1 cellular context compared by ENCODE assay signal in the genomic region with DNA sequence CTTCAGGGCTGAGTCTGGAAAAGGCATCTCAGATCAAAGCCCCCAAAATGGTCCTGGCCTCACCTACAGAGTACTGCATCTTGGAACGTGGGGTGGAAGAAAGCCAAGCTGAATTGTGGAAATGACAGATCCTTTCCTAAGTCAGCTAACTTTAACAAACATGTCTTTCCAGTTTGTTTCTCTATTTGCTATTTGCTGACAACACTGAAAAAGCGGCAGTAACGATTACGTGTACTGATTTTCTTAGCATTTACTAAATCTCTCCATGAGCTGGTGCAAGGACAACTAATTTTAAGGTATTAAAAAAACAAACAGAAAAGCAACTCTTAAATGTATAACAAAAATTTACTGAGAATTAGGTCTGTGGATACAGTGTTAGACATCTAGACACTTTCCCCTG.
TF ChIP-seq lines count a peak whose summit lies in the region.

No MANE protein-coding gene starts in this region.

TF ChIP-seq in GM23338, 12 proteins besides CTCF, POLR2A, EP300 and RAD21 (continued from another document):
- TF ChIP-seq, protein P1, sequence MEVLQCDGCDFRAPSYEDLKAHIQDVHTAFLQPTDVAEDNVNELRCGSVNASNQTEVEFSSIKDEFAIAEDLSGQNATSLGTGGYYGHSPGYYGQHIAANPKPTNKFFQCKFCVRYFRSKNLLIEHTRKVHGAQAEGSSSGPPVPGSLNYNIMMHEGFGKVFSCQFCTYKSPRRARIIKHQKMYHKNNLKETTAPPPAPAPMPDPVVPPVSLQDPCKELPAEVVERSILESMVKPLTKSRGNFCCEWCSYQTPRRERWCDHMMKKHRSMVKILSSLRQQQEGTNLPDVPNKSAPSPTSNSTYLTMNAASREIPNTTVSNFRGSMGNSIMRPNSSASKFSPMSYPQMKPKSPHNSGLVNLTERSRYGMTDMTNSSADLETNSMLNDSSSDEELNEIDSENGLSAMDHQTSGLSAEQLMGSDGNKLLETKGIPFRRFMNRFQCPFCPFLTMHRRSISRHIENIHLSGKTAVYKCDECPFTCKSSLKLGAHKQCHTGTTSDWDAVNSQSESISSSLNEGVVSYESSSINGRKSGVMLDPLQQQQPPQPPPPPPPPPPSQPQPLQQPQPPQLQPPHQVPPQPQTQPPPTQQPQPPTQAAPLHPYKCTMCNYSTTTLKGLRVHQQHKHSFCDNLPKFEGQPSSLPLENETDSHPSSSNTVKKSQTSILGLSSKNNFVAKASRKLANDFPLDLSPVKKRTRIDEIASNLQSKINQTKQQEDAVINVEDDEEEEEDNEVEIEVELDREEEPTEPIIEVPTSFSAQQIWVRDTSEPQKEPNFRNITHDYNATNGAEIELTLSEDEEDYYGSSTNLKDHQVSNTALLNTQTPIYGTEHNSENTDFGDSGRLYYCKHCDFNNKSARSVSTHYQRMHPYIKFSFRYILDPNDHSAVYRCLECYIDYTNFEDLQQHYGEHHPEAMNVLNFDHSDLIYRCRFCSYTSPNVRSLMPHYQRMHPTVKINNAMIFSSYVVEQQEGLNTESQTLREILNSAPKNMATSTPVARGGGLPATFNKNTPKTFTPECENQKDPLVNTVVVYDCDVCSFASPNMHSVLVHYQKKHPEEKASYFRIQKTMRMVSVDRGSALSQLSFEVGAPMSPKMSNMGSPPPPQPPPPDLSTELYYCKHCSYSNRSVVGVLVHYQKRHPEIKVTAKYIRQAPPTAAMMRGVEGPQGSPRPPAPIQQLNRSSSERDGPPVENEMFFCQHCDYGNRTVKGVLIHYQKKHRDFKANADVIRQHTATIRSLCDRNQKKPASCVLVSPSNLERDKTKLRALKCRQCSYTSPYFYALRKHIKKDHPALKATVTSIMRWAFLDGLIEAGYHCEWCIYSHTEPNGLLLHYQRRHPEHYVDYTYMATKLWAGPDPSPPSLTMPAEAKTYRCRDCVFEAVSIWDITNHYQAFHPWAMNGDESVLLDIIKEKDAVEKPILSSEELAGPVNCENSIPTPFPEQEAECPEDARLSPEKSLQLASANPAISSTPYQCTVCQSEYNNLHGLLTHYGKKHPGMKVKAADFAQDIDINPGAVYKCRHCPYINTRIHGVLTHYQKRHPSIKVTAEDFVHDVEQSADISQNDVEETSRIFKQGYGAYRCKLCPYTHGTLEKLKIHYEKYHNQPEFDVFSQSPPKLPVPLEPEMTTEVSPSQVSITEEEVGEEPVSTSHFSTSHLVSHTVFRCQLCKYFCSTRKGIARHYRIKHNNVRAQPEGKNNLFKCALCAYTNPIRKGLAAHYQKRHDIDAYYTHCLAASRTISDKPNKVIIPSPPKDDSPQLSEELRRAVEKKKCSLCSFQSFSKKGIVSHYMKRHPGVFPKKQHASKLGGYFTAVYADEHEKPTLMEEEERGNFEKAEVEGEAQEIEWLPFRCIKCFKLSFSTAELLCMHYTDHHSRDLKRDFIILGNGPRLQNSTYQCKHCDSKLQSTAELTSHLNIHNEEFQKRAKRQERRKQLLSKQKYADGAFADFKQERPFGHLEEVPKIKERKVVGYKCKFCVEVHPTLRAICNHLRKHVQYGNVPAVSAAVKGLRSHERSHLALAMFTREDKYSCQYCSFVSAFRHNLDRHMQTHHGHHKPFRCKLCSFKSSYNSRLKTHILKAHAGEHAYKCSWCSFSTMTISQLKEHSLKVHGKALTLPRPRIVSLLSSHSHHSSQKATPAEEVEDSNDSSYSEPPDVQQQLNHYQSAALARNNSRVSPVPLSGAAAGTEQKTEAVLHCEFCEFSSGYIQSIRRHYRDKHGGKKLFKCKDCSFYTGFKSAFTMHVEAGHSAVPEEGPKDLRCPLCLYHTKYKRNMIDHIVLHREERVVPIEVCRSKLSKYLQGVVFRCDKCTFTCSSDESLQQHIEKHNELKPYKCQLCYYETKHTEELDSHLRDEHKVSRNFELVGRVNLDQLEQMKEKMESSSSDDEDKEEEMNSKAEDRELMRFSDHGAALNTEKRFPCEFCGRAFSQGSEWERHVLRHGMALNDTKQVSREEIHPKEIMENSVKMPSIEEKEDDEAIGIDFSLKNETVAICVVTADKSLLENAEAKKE (CRISPR knock-in tag; IDR thresholded peaks at IDR 0.05): no peak
- TF ChIP-seq EZH2 (IDR thresholded peaks at IDR 0.05; ENCODE audit: low read depth, unreplicated experiment) (no peak), CREB1 (CRISPR knock-in tag; IDR thresholded peaks at IDR 0.05; ENCODE audit: low read depth) (no peak), NANOG (IDR thresholded peaks at IDR 0.05; ENCODE audit: borderline replicate concordance) (no peak), STAT1 (IDR thresholded peaks at IDR 0.05; ENCODE audit: unreplicated experiment) (no peak)
